Comparison of ENCODE assay signal across 17 cellular contexts in the genomic region with DNA sequence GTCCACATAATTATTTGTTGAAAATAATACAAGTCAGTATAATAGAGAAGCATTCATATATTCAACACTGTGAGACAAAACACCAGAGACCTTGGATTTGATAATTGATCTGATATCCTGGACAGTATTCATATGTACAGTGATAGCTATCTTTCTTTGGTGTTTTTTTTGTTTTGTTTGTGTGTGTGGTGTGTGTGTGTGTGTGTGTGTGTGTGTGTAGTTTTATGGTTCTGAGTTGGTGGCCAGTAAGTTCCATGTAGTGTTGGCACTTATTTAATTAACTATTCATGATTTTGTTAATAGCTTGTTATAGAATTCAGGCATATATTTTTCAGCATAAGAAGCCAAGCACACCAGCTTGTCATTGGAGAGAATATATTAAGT. TPM values are rescaled to one million over a fixed set of nuclear protein-coding genes. Genes with fewer than 3 reads are reported as not detected.
DNase-seq lines count a peak whose midpoint lies in the region; ATAC-seq and TF ChIP-seq lines count a peak whose summit lies in the region.
"Had no signal": no experiment of that assay in that cellular context is flagged by ENCODE, and none has a peak within 500 bp of the region (broad histone marks: within the 10 kb centered on the region; RNA-seq: fewer than 3 reads in every experiment).

No MANE protein-coding gene starts in this region.

- DNase-seq in activated CD4-positive, alpha-beta T cell treated with anti-CD3 and anti-CD28 coated beads for 36 hours: no peak
- DNase-seq in activated CD4-positive, alpha-beta T cell treated with anti-CD3 and anti-CD28 coated beads, Interleukin-2, amount 50 U/mL, for 1 hour: no peak
- DNase-seq in natural killer cell treated with Interleukin-12 subunit alpha and Interleukin-12 subunit beta and Interleukin-15 and Interleukin-18, amount 100 ng/mL, for 72 hours (ENCODE audit: low spot score): no peak
- DNase-seq in foreskin keratinocyte (no peak), NCI-H1417 (lab: John Stamatoyannopoulos, UW) (no peak)
- no peak for DNase-seq in NK-92 treated with Interleukin-12 subunit alpha and Interleukin-12 subunit beta, amount 100 ng/mL, for 24 hours (lab: John Stamatoyannopoulos, UW)
- DNase-seq: hippocampal formation, MM.1S, NCI-H2081 treated with DMSO at 0.1 percent for 48 hours, NCI-H524 had no signal

- peak overlapping the region; percentile 98 for H3K4me2 ChIP-seq in Loucy (ENCODE audit: low read depth, low read length, poor library complexity, severe bottlenecking)

- no peak for ATAC-seq in activated CD4-positive, alpha-beta T cell treated with anti-CD3 and anti-CD28 coated beads for 36 hours
- ATAC-seq in activated T-helper 17 cell treated with anti-CD3 and anti-CD28 coated beads, Interleukin-2, amount 50 U/mL, for 72 hours (replicated peaks): no peak
- no peak for ATAC-seq in natural killer cell treated with Interleukin-12 subunit alpha and Interleukin-12 subunit beta and Interleukin-15 and Interleukin-18, amount 100 ng/mL, for 72 hours
- ATAC-seq in foreskin keratinocyte: no peak

- H3K27ac Mint-ChIP-seq in activated CD4-positive, alpha-beta T cell treated with anti-CD3 and anti-CD28 coated beads for 36 hours: peak overlapping the region; percentile 99
- peak overlapping the region; percentile 97 for H3K27ac Mint-ChIP-seq in activated T-helper 17 cell treated with anti-CD3 and anti-CD28 coated beads, Interleukin-2, amount 50 U/mL, for 72 hours
- peak overlapping the region; percentile 95 to 100 for H3K27ac Mint-ChIP-seq in natural killer cell treated with Interleukin-12 subunit alpha and Interleukin-12 subunit beta and Interleukin-15 and Interleukin-18, amount 100 ng/mL, for 72 hours
- H3K27ac Mint-ChIP-seq: type B pancreatic cell had no signal

- intact Hi-C loops in activated CD4-positive, alpha-beta T cell treated with anti-CD3 and anti-CD28 coated beads for 36 hours (cut with DNase I, micrococcal nuclease): loop anchor here (2.0 to 10.0 kb wide), 9 partner anchors 17 to 991 kb away; a partner anchor contains a TSS

- CTCF ChIA-PET in activated CD4-positive, alpha-beta T cell treated with anti-CD3 and anti-CD28 coated beads for 36 hours (lab: Charles Lee): interaction anchor here (1.1 to 2.0 kb wide), 3 partner anchors 8 to 155 kb away, joined by 4 to 9 read pairs (median 7); no protein-coding TSS in a partner anchor

- H2AFZ ChIP-seq in Loucy (ENCODE audit: low read length): peak overlapping the region; percentile 22; the same call in 1 of the 2 replicates

- H3K27me3 Mint-ChIP-seq in activated CD4-positive, alpha-beta T cell treated with anti-CD3 and anti-CD28 coated beads for 36 hours: no peaks in the 10 kb centered on the region
- H3K27me3 Mint-ChIP-seq in activated T-helper 17 cell treated with anti-CD3 and anti-CD28 coated beads, Interleukin-2, amount 50 U/mL, for 72 hours: no peaks in the 10 kb centered on the region
- H3K27me3 Mint-ChIP-seq in natural killer cell treated with Interleukin-12 subunit alpha and Interleukin-12 subunit beta and Interleukin-15 and Interleukin-18, amount 100 ng/mL, for 72 hours: no peaks in the 10 kb centered on the region

- H3K4me3 Mint-ChIP-seq in activated CD4-positive, alpha-beta T cell treated with anti-CD3 and anti-CD28 coated beads for 36 hours: peak overlapping the region; percentile 90
- peak overlapping the region; percentile 99 for H3K4me3 Mint-ChIP-seq in activated T-helper 17 cell treated with anti-CD3 and anti-CD28 coated beads, Interleukin-2, amount 50 U/mL, for 72 hours
- peak overlapping the region; percentile 96 for H3K4me3 Mint-ChIP-seq in natural killer cell treated with Interleukin-12 subunit alpha and Interleukin-12 subunit beta and Interleukin-15 and Interleukin-18, amount 100 ng/mL, for 72 hours

- H3K27ac ChIP-seq in foreskin keratinocyte: no peak overlapping the region
- H3K27ac ChIP-seq: parathyroid adenoma had no signal

- no peaks in the 10 kb centered on the region for H3K9me3 Mint-ChIP-seq in activated CD4-positive, alpha-beta T cell treated with anti-CD3 and anti-CD28 coated beads for 36 hours (ENCODE audit: low read depth)
- H3K9me3 Mint-ChIP-seq in activated T-helper 17 cell treated with anti-CD3 and anti-CD28 coated beads, Interleukin-2, amount 50 U/mL, for 72 hours: no peaks in the 10 kb centered on the region
- H3K9me3 Mint-ChIP-seq in natural killer cell treated with Interleukin-12 subunit alpha and Interleukin-12 subunit beta and Interleukin-15 and Interleukin-18, amount 100 ng/mL, for 72 hours: no peaks in the 10 kb centered on the region
- H3K9me3 Mint-ChIP-seq: type B pancreatic cell had no signal

- POLR2A ChIA-PET in activated CD4-positive, alpha-beta T cell treated with anti-CD3 and anti-CD28 coated beads for 36 hours (lab: Charles Lee): interaction anchor here (0.6 to 0.8 kb wide), 3 partner anchors 8 to 87 kb away, joined by 5 to 6 read pairs (median 5); no protein-coding TSS in a partner anchor

- H3K9me2 ChIP-seq in Loucy (replicated peaks; ENCODE audit: low read depth, low read length): no peaks in the 10 kb centered on the region

- H3K4me1 ChIP-seq in Loucy (ENCODE audit: insufficient read depth, low read length, poor library complexity, severe bottlenecking) (peaks cover 40% of the 10 kb centered on the region), foreskin keratinocyte (no peaks in the 10 kb centered on the region)

- peaks cover 14% of the 10 kb centered on the region for H3F3A ChIP-seq in Loucy (ENCODE audit: low read depth)

- H3K9ac ChIP-seq in Loucy (ENCODE audit: low read depth, low read length, poor library complexity, severe bottlenecking): peak overlapping the region; percentile 99
- H3K9ac ChIP-seq: parathyroid adenoma had no signal

- peaks cover 20% of the 10 kb centered on the region for H4K20me1 ChIP-seq in Loucy (ENCODE audit: insufficient read depth, low read length, poor library complexity, severe bottlenecking)

- TF ChIP-seq CTCF in Loucy (conservative IDR thresholded peaks at IDR 0.05; ENCODE audit: low read length) (no peak), foreskin keratinocyte (conservative IDR thresholded peaks at IDR 0.05) (no peak)

- H3K9me3 ChIP-seq in Loucy (ENCODE audit: insufficient read depth, low read depth, low read length): no peaks in the 10 kb centered on the region

- H3K4me3 ChIP-seq in Loucy (ENCODE audit: low read length, poor library complexity, severe bottlenecking): peak overlapping the region; percentile 90
- H3K4me3 ChIP-seq: skin epidermis had no signal

- peaks cover 14% of the 10 kb centered on the region; the same call in 1 of the 2 replicates for H3K36me3 ChIP-seq in Loucy (ENCODE audit: insufficient read depth, low read length)

- H3K36me3 Mint-ChIP-seq in activated CD4-positive, alpha-beta T cell treated with anti-CD3 and anti-CD28 coated beads for 36 hours (ENCODE audit: low read depth): peaks cover 29% of the 10 kb centered on the region
- H3K36me3 Mint-ChIP-seq in activated T-helper 17 cell treated with anti-CD3 and anti-CD28 coated beads, Interleukin-2, amount 50 U/mL, for 72 hours (ENCODE audit: low read depth): peaks cover 66% of the 10 kb centered on the region
- peaks cover 8% of the 10 kb centered on the region for H3K36me3 Mint-ChIP-seq in natural killer cell treated with Interleukin-12 subunit alpha and Interleukin-12 subunit beta and Interleukin-15 and Interleukin-18, amount 100 ng/mL, for 72 hours
- H3K36me3 Mint-ChIP-seq: type B pancreatic cell had no signal

- H3K4me1 Mint-ChIP-seq in activated CD4-positive, alpha-beta T cell treated with anti-CD3 and anti-CD28 coated beads for 36 hours: peaks cover 57% of the 10 kb centered on the region
- peaks cover 41% of the 10 kb centered on the region for H3K4me1 Mint-ChIP-seq in activated T-helper 17 cell treated with anti-CD3 and anti-CD28 coated beads, Interleukin-2, amount 50 U/mL, for 72 hours
- H3K4me1 Mint-ChIP-seq in natural killer cell treated with Interleukin-12 subunit alpha and Interleukin-12 subunit beta and Interleukin-15 and Interleukin-18, amount 100 ng/mL, for 72 hours (ENCODE audit: low read depth in 2 of 2): peaks cover 50 to 65% of the 10 kb centered on the region in 2 donors

- H3K27me3 ChIP-seq in Loucy (ENCODE audit: insufficient read depth, low read length, poor library complexity, severe bottlenecking) (no peaks in the 10 kb centered on the region), foreskin keratinocyte (no peaks in the 10 kb centered on the region)

- peaks cover 29% of the 10 kb centered on the region for H3K79me2 ChIP-seq in Loucy (ENCODE audit: insufficient read depth, low read length)
- H3K79me2 ChIP-seq: parathyroid adenoma had no signal

RNA-seq across cellular contexts. Expression of a gene that starts 1.6 kb away (rescaled TPM):
- total RNA-seq in activated CD4-positive, alpha-beta T cell treated with anti-CD3 and anti-CD28 coated beads for 36 hours: 10 to 100 TPM; 10.4 to 14.1 TPM
- 10 to 100 TPM in 1 of 2 donors, 1 to 10 TPM in 1; 5.7 to 47.0 TPM for total RNA-seq in activated T-helper 17 cell treated with anti-CD3 and anti-CD28 coated beads, Interleukin-2, amount 50 U/mL, for 72 hours
- 1 to 10 TPM; 5.1 to 5.2 TPM for total RNA-seq in natural killer cell treated with Interleukin-12 subunit alpha and Interleukin-12 subunit beta and Interleukin-15 and Interleukin-18, amount 100 ng/mL, for 72 hours
- total RNA-seq in foreskin keratinocyte: 0.07 and 0.11 TPM in 2 replicates
- polyA plus RNA-seq in foreskin keratinocyte: 0.08 and 0.10 TPM in 2 replicates
- total RNA-seq: H1, RPMI7951 had no signal

RNA-seq across cellular contexts. Expression of a gene that starts 2.0 kb away (rescaled TPM):
- 100 to 1,000 TPM; 139 to 149 TPM for total RNA-seq in activated CD4-positive, alpha-beta T cell treated with anti-CD3 and anti-CD28 coated beads for 36 hours
- total RNA-seq in activated T-helper 17 cell treated with anti-CD3 and anti-CD28 coated beads, Interleukin-2, amount 50 U/mL, for 72 hours: 100 to 1,000 TPM; 205 to 372 TPM
- total RNA-seq in natural killer cell treated with Interleukin-12 subunit alpha and Interleukin-12 subunit beta and Interleukin-15 and Interleukin-18, amount 100 ng/mL, for 72 hours: 100 to 1,000 TPM; 114 to 178 TPM
- 56.6 and 70.7 TPM in 2 replicates for total RNA-seq in foreskin keratinocyte
- 66.8 and 71.6 TPM in 2 replicates for polyA plus RNA-seq in foreskin keratinocyte

RNA-seq across cellular contexts. Expression of a gene that starts 7.4 kb away (rescaled TPM):
- total RNA-seq in activated CD4-positive, alpha-beta T cell treated with anti-CD3 and anti-CD28 coated beads for 36 hours: 10 to 100 TPM; 46.4 to 52.1 TPM
- total RNA-seq in activated T-helper 17 cell treated with anti-CD3 and anti-CD28 coated beads, Interleukin-2, amount 50 U/mL, for 72 hours: 100 to 1,000 TPM; 114 to 237 TPM
- total RNA-seq in natural killer cell treated with Interleukin-12 subunit alpha and Interleukin-12 subunit beta and Interleukin-15 and Interleukin-18, amount 100 ng/mL, for 72 hours: 10 to 100 TPM; 35.0 to 35.6 TPM
- total RNA-seq in foreskin keratinocyte: 5.3 and 6.3 TPM in 2 replicates
- 6.2 and 7.3 TPM in 2 replicates for polyA plus RNA-seq in foreskin keratinocyte

RNA-seq across cellular contexts. Expression of a gene that starts 15.6 kb away (rescaled TPM):
- 100 to 1,000 TPM; 230 to 253 TPM for total RNA-seq in activated CD4-positive, alpha-beta T cell treated with anti-CD3 and anti-CD28 coated beads for 36 hours
- 100 to 1,000 TPM; 174 to 235 TPM for total RNA-seq in activated T-helper 17 cell treated with anti-CD3 and anti-CD28 coated beads, Interleukin-2, amount 50 U/mL, for 72 hours
- 100 to 1,000 TPM; 245 to 329 TPM for total RNA-seq in natural killer cell treated with Interleukin-12 subunit alpha and Interleukin-12 subunit beta and Interleukin-15 and Interleukin-18, amount 100 ng/mL, for 72 hours
- total RNA-seq in foreskin keratinocyte: 255 and 258 TPM in 2 replicates
- polyA plus RNA-seq in foreskin keratinocyte: 319 and 336 TPM in 2 replicates

RNA-seq across cellular contexts. Expression of a gene that starts 18.0 kb away (rescaled TPM):
- 10 to 100 TPM; 49.8 to 62.6 TPM for total RNA-seq in activated CD4-positive, alpha-beta T cell treated with anti-CD3 and anti-CD28 coated beads for 36 hours
- total RNA-seq in activated T-helper 17 cell treated with anti-CD3 and anti-CD28 coated beads, Interleukin-2, amount 50 U/mL, for 72 hours: 10 to 100 TPM; 52.5 to 65.0 TPM
- 10 to 100 TPM; 61.9 to 83.1 TPM for total RNA-seq in natural killer cell treated with Interleukin-12 subunit alpha and Interleukin-12 subunit beta and Interleukin-15 and Interleukin-18, amount 100 ng/mL, for 72 hours
- total RNA-seq in foreskin keratinocyte: 36.7 and 43.7 TPM in 2 replicates
- polyA plus RNA-seq in foreskin keratinocyte: 44.4 and 53.7 TPM in 2 replicates
